1 cellular context compared by ENCODE assay signal in the genomic region with DNA sequence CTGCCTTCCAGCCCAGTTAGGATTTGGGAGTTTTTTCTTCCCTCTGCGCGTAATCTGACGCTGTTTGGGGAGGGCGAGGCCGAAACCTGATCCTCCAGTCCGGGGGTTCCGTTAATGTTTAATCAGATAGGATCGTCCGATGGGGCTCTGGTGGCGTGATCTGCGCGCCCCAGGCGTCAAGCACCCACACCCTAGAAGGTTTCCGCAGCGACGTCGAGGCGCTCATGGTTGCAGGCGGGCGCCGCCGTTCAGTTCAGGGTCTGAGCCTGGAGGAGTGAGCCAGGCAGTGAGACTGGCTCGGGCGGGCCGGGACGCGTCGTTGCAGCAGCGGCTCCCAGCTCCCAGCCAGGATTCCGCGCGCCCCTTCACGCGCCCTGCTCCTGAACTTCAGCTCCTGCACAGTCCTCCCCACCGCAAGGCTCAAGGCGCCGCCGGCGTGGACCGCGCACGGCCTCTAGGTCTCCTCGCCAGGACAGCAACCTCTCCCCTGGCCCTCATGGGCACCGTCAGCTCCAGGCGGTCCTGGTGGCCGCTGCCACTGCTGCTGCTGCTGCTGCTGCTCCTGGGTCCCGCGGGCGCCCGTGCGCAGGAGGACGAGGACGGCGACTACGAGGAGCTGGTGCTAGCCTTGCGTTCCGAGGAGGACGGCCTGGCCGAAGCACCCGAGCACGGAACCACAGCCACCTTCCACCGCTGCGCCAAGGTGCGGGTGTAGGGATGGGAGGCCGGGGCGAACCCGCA.
TF ChIP-seq lines count a peak whose summit lies in the region.

TSS of gene PCSK9 (plus strand) at position 207 of the 741 bp plus-strand sequence. CDS start at position 497, 290 bp downstream.

TF ChIP-seq in HepG2, 621 proteins besides CTCF, POLR2A, EP300 and RAD21 (continued from another document and continues in another):
- TF ChIP-seq, protein P1, sequence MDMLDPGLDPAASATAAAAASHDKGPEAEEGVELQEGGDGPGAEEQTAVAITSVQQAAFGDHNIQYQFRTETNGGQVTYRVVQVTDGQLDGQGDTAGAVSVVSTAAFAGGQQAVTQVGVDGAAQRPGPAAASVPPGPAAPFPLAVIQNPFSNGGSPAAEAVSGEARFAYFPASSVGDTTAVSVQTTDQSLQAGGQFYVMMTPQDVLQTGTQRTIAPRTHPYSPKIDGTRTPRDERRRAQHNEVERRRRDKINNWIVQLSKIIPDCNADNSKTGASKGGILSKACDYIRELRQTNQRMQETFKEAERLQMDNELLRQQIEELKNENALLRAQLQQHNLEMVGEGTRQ (IDR thresholded peaks at IDR 0.05; ENCODE audit: low read depth, low read length) = no peak
- TF ChIP-seq, protein P1 (CRISPR knock-in tag; IDR thresholded peaks at IDR 0.05; ENCODE audit: borderline replicate concordance) = no peak
- TF ChIP-seq STAT5B (CRISPR knock-in tag; IDR thresholded peaks at IDR 0.05) = no peak
- peak; percentile 94 for TF ChIP-seq TMF1 (CRISPR knock-in tag; IDR thresholded peaks at IDR 0.05; ENCODE audit: low read depth)
- TF ChIP-seq NKX3-1 (CRISPR knock-in tag; IDR thresholded peaks at IDR 0.05) = peak; percentile 94
- TF ChIP-seq PAF1 (CRISPR knock-in tag; IDR thresholded peaks at IDR 0.05) = no peak
- peak; percentile 87 for TF ChIP-seq ZNF607 (CRISPR knock-in tag; IDR thresholded peaks at IDR 0.05; ENCODE audit: borderline replicate concordance)
- no peak for TF ChIP-seq ASH2L (IDR thresholded peaks at IDR 0.05; ENCODE audit: insufficient read length, low read depth, low read length)
- TF ChIP-seq TBL1XR1 (IDR thresholded peaks at IDR 0.05; ENCODE audit: borderline replicate concordance, low read length, partially characterized antibody) = no peak
- peak; percentile 94; the same call in 1 of the 2 replicates for TF ChIP-seq ZNF337 (CRISPR knock-in tag; IDR thresholded peaks at IDR 0.05; ENCODE audit: borderline replicate concordance, low read depth)
- TF ChIP-seq ZNF776 (CRISPR knock-in tag; IDR thresholded peaks at IDR 0.05) = peak; percentile 94
- TF ChIP-seq ZBTB34 (CRISPR knock-in tag; IDR thresholded peaks at IDR 0.05) = peak; percentile 65; the same call in 1 of the 2 replicates
- TF ChIP-seq ZNF230 (CRISPR knock-in tag; IDR thresholded peaks at IDR 0.05) = peak; percentile 77; the same call in 1 of the 2 replicates
- no peak; the same call in 1 of the 2 replicates for TF ChIP-seq ZNF670 (CRISPR knock-in tag; IDR thresholded peaks at IDR 0.05; ENCODE audit: borderline replicate concordance)
- TF ChIP-seq GABPB1 (CRISPR knock-in tag; IDR thresholded peaks at IDR 0.05) = peak; percentile 72; the same call in 1 of the 2 replicates
- no peak for TF ChIP-seq GPN1 (CRISPR knock-in tag; IDR thresholded peaks at IDR 0.05; ENCODE audit: borderline replicate concordance)
- no peak for TF ChIP-seq SMAD3 (CRISPR knock-in tag; IDR thresholded peaks at IDR 0.05)
- TF ChIP-seq ZNF639 (CRISPR knock-in tag; conservative IDR thresholded peaks at IDR 0.05) = no peak
- peak; percentile 96 for TF ChIP-seq ARID4A (CRISPR knock-in tag; IDR thresholded peaks at IDR 0.05; ENCODE audit: borderline replicate concordance)
- no peak; the same call in 1 of the 2 replicates for TF ChIP-seq ZNF343 (CRISPR knock-in tag; IDR thresholded peaks at IDR 0.05)
- TF ChIP-seq ZNF564 (CRISPR knock-in tag; IDR thresholded peaks at IDR 0.05) = no peak
- no peak for TF ChIP-seq PLRG1 (conservative IDR thresholded peaks at IDR 0.05)
- TF ChIP-seq ZFP62 (CRISPR knock-in tag; IDR thresholded peaks at IDR 0.05) = no peak
- no peak for TF ChIP-seq ZNF567 (CRISPR knock-in tag; IDR thresholded peaks at IDR 0.05; ENCODE audit: borderline replicate concordance)
- TF ChIP-seq, protein P2, sequence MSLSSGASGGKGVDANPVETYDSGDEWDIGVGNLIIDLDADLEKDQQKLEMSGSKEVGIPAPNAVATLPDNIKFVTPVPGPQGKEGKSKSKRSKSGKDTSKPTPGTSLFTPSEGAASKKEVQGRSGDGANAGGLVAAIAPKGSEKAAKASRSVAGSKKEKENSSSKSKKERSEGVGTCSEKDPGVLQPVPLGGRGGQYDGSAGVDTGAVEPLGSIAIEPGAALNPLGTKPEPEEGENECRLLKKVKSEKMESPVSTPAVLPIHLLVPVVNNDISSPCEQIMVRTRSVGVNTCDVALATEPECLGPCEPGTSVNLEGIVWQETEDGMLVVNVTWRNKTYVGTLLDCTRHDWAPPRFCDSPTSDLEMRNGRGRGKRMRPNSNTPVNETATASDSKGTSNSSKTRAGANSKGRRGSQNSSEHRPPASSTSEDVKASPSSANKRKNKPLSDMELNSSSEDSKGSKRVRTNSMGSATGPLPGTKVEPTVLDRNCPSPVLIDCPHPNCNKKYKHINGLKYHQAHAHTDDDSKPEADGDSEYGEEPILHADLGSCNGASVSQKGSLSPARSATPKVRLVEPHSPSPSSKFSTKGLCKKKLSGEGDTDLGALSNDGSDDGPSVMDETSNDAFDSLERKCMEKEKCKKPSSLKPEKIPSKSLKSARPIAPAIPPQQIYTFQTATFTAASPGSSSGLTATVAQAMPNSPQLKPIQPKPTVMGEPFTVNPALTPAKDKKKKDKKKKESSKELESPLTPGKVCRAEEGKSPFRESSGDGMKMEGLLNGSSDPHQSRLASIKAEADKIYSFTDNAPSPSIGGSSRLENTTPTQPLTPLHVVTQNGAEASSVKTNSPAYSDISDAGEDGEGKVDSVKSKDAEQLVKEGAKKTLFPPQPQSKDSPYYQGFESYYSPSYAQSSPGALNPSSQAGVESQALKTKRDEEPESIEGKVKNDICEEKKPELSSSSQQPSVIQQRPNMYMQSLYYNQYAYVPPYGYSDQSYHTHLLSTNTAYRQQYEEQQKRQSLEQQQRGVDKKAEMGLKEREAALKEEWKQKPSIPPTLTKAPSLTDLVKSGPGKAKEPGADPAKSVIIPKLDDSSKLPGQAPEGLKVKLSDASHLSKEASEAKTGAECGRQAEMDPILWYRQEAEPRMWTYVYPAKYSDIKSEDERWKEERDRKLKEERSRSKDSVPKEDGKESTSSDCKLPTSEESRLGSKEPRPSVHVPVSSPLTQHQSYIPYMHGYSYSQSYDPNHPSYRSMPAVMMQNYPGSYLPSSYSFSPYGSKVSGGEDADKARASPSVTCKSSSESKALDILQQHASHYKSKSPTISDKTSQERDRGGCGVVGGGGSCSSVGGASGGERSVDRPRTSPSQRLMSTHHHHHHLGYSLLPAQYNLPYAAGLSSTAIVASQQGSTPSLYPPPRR (CRISPR knock-in tag; IDR thresholded peaks at IDR 0.05; ENCODE audit: borderline replicate concordance) = peak; percentile 65; the same call in 1 of the 2 replicates
- peak; percentile 95 for TF ChIP-seq DR1 (CRISPR knock-in tag; IDR thresholded peaks at IDR 0.05)
- TF ChIP-seq CEBPG (CRISPR knock-in tag; IDR thresholded peaks at IDR 0.05) = 0 out of 2 replicates have a peak, but pooled peaks have one; percentile 18
- TF ChIP-seq ZNF850 (CRISPR knock-in tag; conservative IDR thresholded peaks at IDR 0.05) = no peak
- peak; percentile 82 for TF ChIP-seq ZNF746 (CRISPR knock-in tag; IDR thresholded peaks at IDR 0.05)
- TF ChIP-seq SMYD3 (CRISPR knock-in tag; IDR thresholded peaks at IDR 0.05) = peak; percentile 93
- peak; percentile 27; the same call in 1 of the 2 replicates for TF ChIP-seq SP5 (CRISPR knock-in tag; IDR thresholded peaks at IDR 0.05; ENCODE audit: borderline replicate concordance, low read depth)
- TF ChIP-seq ZNF414 (CRISPR knock-in tag; IDR thresholded peaks at IDR 0.05) = peak; percentile 95
- 0 out of 2 replicates have a peak, but pooled peaks have one; percentile 10 for TF ChIP-seq KDM6A (CRISPR knock-in tag; IDR thresholded peaks at IDR 0.05; ENCODE audit: low read depth)
- peak; percentile 86; the same call in 1 of the 2 replicates for TF ChIP-seq HOXA9 (CRISPR knock-in tag; IDR thresholded peaks at IDR 0.05; ENCODE audit: borderline replicate concordance)
- no peak for TF ChIP-seq ISL2 (CRISPR knock-in tag; IDR thresholded peaks at IDR 0.05)
- peak; percentile 87 for TF ChIP-seq ZMYM4 (CRISPR knock-in tag; IDR thresholded peaks at IDR 0.05)
- TF ChIP-seq TP53 (CRISPR knock-in tag; conservative IDR thresholded peaks at IDR 0.05) = 0 out of 2 replicates have a peak, but pooled peaks have one; percentile 58
- TF ChIP-seq, protein P3, sequence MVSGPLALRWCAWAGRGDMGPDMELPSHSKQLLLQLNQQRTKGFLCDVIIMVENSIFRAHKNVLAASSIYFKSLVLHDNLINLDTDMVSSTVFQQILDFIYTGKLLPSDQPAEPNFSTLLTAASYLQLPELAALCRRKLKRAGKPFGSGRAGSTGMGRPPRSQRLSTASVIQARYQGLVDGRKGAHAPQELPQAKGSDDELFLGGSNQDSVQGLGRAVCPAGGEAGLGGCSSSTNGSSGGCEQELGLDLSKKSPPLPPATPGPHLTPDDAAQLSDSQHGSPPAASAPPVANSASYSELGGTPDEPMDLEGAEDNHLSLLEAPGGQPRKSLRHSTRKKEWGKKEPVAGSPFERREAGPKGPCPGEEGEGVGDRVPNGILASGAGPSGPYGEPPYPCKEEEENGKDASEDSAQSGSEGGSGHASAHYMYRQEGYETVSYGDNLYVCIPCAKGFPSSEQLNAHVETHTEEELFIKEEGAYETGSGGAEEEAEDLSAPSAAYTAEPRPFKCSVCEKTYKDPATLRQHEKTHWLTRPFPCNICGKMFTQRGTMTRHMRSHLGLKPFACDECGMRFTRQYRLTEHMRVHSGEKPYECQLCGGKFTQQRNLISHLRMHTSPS (CRISPR knock-in tag; IDR thresholded peaks at IDR 0.05; ENCODE audit: low read depth) = no peak
- no peak for TF ChIP-seq CBX2 (IDR thresholded peaks at IDR 0.05; ENCODE audit: low read depth, low read length)
- no peak for TF ChIP-seq CBX2 (CRISPR knock-in tag; IDR thresholded peaks at IDR 0.05; ENCODE audit: low read depth)
